9 cellular contexts compared by ENCODE assay signal in the genomic region with DNA sequence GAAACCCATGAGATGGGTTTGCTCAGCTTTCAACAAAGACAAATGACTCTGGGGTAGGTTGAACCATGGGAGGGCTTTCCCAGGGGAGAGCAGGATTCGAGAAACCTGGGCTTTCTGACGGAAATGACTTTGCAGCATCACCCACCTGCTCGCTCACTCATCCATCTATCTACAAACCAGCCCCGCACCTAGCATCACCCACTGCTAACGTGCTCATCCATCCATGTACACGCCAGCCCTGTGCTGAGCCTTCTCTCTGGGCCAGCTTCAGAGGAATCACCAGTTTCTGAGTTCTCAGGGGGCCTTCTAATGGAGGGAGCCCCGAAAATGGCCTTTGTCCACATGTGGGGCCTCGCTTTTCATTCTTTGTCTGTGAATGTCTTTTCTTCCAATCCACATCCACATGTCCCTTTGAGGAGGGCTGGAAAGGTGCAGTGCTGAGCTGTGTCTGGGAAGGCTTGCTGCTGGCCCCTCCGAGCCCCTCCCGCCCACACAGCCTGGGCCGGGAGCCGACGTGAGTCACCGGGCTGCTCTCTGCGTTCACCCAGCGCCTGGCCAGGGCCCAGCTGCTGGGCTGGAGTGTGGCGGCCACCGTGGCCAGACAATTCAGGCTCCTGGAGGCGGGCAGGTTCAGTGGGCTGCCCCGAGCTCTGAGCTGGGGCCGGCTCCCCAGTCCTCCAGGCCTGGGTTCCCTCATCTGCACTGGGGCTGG. TPM values are rescaled to one million over a fixed set of nuclear protein-coding genes. Genes with fewer than 3 reads are reported as not detected.
DNase-seq lines count a peak whose midpoint lies in the region; ATAC-seq, FAIRE-seq and TF ChIP-seq lines count a peak whose summit lies in the region.
"Had no signal": no experiment of that assay in that cellular context is flagged by ENCODE, and none has a peak within 500 bp of the region (broad histone marks: within the 10 kb centered on the region; RNA-seq: fewer than 3 reads in every experiment).

No MANE protein-coding gene starts in this region.

- H3K27me3 Mint-ChIP-seq in activated CD4-positive, alpha-beta T cell treated with anti-CD3 and anti-CD28 coated beads, Interleukin-2, amount 10 ng/mL, durations not matched to agents 24 days and 14 days: no peaks in the 10 kb centered on the region

- no peak for TF ChIP-seq CTCF in foreskin fibroblast (IDR thresholded peaks at IDR 0.05; ENCODE audit: low read depth, low read length)

- no peak overlapping the region for H3K4me3 ChIP-seq in foreskin fibroblast (ENCODE audit: low read depth in 1 of 2, low read length in 2 of 2)

- no peak overlapping the region for H3K4me3 Mint-ChIP-seq in activated CD4-positive, alpha-beta T cell treated with anti-CD3 and anti-CD28 coated beads, Interleukin-2, amount 10 ng/mL, durations not matched to agents 24 days and 14 days

- no peaks in the 10 kb centered on the region for H3K9me3 Mint-ChIP-seq in activated CD4-positive, alpha-beta T cell treated with anti-CD3 and anti-CD28 coated beads, Interleukin-2, amount 10 ng/mL, durations not matched to agents 24 days and 14 days

- FAIRE-seq in GM12891 (lab: Jason Lieb, UNC): no peak

- no peaks in the 10 kb centered on the region for H3K36me3 Mint-ChIP-seq in activated CD4-positive, alpha-beta T cell treated with anti-CD3 and anti-CD28 coated beads, Interleukin-2, amount 10 ng/mL, durations not matched to agents 24 days and 14 days (ENCODE audit: low read depth)

- no peak for ATAC-seq in GM18907 (IDR thresholded peaks at IDR 0.05; ENCODE audit: unreplicated experiment)

- no peak for TF ChIP-seq POLR2A in GM12891 (IDR thresholded peaks at IDR 0.05; ENCODE audit: low read depth, low read length)

- intact Hi-C loops in activated CD4-positive, alpha-beta T cell treated with anti-CD3 and anti-CD28 coated beads, Interleukin-2, amount 10 ng/mL, durations not matched to agents 24 days and 14 days (cut with micrococcal nuclease): no loop called here

- no peaks in the 10 kb centered on the region for H3K4me1 Mint-ChIP-seq in activated CD4-positive, alpha-beta T cell treated with anti-CD3 and anti-CD28 coated beads, Interleukin-2, amount 10 ng/mL, durations not matched to agents 24 days and 14 days

- DNase-seq in AG20443 (ENCODE audit: low spot score) (peak; percentile 96), RKO (ENCODE audit: low spot score) (peak; percentile 21), foreskin fibroblast (peak; percentile 85 to 94), non-pigmented ciliary epithelial cell (ENCODE audit: low read depth) (peak; percentile 68), GM12891 (ENCODE audit: insufficient read length, low spot score) (no peak), COLO668 (lab: John Stamatoyannopoulos, UW; ENCODE audit: unreplicated experiment) (no peak)
- no peak for DNase-seq in activated CD4-positive, alpha-beta T cell treated with anti-CD3 and anti-CD28 coated beads, Interleukin-2, amount 10 ng/mL, durations not matched to agents 24 days and 14 days

- no peak overlapping the region for H3K27ac Mint-ChIP-seq in activated CD4-positive, alpha-beta T cell treated with anti-CD3 and anti-CD28 coated beads, Interleukin-2, amount 10 ng/mL, durations not matched to agents 24 days and 14 days

TF ChIP-seq in GM12891, 5 proteins besides CTCF, POLR2A, EP300 and RAD21:
- no peak for TF ChIP-seq POU2F2 (IDR thresholded peaks at IDR 0.05; ENCODE audit: low read depth, low read length)
- TF ChIP-seq TAF1 (IDR thresholded peaks at IDR 0.05; ENCODE audit: low read depth, low read length): no peak
- no peak for TF ChIP-seq POLR2AphosphoS5 (IDR thresholded peaks at IDR 0.05; ENCODE audit: low read depth, low read length)
- TF ChIP-seq SPI1 (IDR thresholded peaks at IDR 0.05; ENCODE audit: low read depth, low read length): no peak
- TF ChIP-seq PAX5 (IDR thresholded peaks at IDR 0.05; ENCODE audit: insufficient read depth, low read length, severe bottlenecking): no peak
TF ChIP-seq in GM12891: peak in this region for 0.

RNA-seq across cellular contexts. Expression of gene SORCS2, which starts 14.7 kb away (rescaled TPM):
- 0.01 TPM for polyA plus RNA-seq in GM12891 (2012; ENCODE audit: low read depth, missing spikeins)
- total RNA-seq in activated CD4-positive, alpha-beta T cell treated with anti-CD3 and anti-CD28 coated beads, Interleukin-2, amount 10 ng/mL, durations not matched to agents 24 days and 14 days: 0.05 TPM in 1 of 2 replicates, not detected in the other
- total RNA-seq: T-helper 1 cell treated with Interleukin-12 subunit alpha and Interleukin-12 subunit beta and Interleukin-4 antibody, amounts not matched to agents 30 ng/mL and 1 ng/mL, for 36 hours had no signal

Comparison
In these comparisons a context has a peak if more than half of its experiments do, and no peak if none do; other contexts are left out.
1. DNase-seq: peak in AG20443 (single experiment), RKO (single experiment), foreskin fibroblast (2 of 2) and non-pigmented ciliary epithelial cell (single experiment); none in GM12891 (single experiment), activated CD4-positive, alpha-beta T cell treated with anti-CD3 and anti-CD28 coated beads, Interleukin-2, amount 10 ng/mL, durations not matched to agents 24 days and 14 days (single experiment) and COLO668 (single experiment).